Comparison of ENCODE assay signal across 18 cellular contexts in the genomic region with DNA sequence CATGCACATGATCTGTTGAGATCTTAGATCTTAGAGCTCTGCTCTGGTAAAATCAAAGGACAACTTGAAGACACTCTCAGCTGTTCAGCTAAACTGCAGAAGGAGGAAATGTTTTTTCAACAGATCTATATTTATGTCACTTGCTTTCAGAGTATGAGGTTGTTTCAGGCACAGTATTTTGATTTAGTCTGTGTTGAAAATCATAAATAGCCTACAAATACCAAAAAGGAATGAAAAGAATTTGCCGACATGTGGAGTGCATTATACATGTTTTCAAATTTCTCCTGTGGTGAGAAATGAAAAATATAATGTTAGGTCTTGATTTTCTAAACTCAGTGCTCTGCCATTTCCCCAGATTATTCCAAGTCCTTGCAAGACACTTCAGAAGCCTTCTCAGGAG.
"Had no signal": no experiment of that assay in that cellular context is flagged by ENCODE, and none has a peak within 500 bp of the region (broad histone marks: within the 10 kb centered on the region; RNA-seq: fewer than 3 reads in every experiment).

No MANE protein-coding gene starts in this region.

- H3K27me3 ChIP-seq: cardiac muscle cell, dorsolateral prefrontal cortex, ovary, testis, upper lobe of left lung had no signal

- H3K36me3 ChIP-seq: cardiac muscle cell, ovary, upper lobe of left lung, WERI-Rb-1 had no signal

- DNase-seq: activated CD4-positive, alpha-beta T cell treated with anti-CD3 and anti-CD28 coated beads, Interleukin-2, amount 50 U/mL, for 48 hours; activated gamma-delta T cell treated with Interleukin-2 at 50 U/mL for 16 hours; activated T-cell treated with anti-CD3 and anti-CD28 coated beads for 4 hours; dorsolateral prefrontal cortex; left cardiac atrium; mesenchymal stem cell; naive thymus-derived CD8-positive, alpha-beta T cell; ovary; psoas muscle; right cardiac atrium; small intestine; stimulated activated CD4-positive, alpha-beta T cell treated with anti-CD3 and anti-CD28 coated beads, Interleukin-15, amount 100 ng/mL, for 24 hours; stimulated activated CD4-positive, alpha-beta T cell treated with anti-CD3 and anti-CD28 coated beads, Interleukin-2, amount 100 ng/mL, for 48 hours; testis; upper lobe of left lung; WERI-Rb-1 had no signal

- H3K9me3 ChIP-seq: ovary, psoas muscle, testis, upper lobe of left lung had no signal

- H3K4me1 ChIP-seq: psoas muscle, testis, upper lobe of left lung had no signal

- H3K4me3 ChIP-seq: cardiac muscle cell, dorsolateral prefrontal cortex, ovary, psoas muscle, testis, upper lobe of left lung had no signal

- H3K27ac ChIP-seq: cardiac muscle cell, dorsolateral prefrontal cortex, epithelial cell of prostate, ovary, psoas muscle, testis, upper lobe of left lung, WERI-Rb-1 had no signal
